ENCODE assay signal across 15 cellular contexts in the genomic region with DNA sequence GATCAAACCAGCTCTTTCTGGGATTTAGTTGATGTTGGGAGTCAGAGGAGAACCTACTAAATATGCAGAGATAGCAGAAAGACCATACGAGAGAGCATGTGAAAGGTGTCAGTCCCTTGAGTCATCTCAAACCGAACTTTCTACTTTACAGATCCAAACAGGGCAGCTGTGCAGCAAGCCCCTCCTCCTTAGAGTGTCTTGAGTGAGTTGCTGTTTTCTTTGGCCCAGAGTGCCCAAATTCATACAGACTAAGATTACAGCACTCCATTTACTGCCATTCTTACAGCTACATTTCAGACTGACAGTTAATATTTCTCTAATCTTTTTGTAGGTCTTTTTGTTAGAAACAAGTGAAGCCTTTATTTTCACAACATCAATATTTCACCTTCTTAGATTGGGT. TPM values are rescaled to one million over a fixed set of nuclear protein-coding genes. Genes with fewer than 3 reads are reported as not detected.
DNase-seq lines count a peak whose midpoint lies in the region; ATAC-seq and TF ChIP-seq lines count a peak whose summit lies in the region.
"Had no signal": no experiment of that assay in that cellular context is flagged by ENCODE, and none has a peak within 500 bp of the region (broad histone marks: within the 10 kb centered on the region; RNA-seq: fewer than 3 reads in every experiment).

No MANE protein-coding gene starts in this region.

- no peaks in the 10 kb centered on the region for H3K9me3 ChIP-seq in SJCRH30 (replicated peaks)
- H3K9me3 ChIP-seq: testis had no signal

- H3K27me3 ChIP-seq in foreskin keratinocyte (no peaks in the 10 kb centered on the region), SJCRH30 (no peaks in the 10 kb centered on the region)
- H3K27me3 ChIP-seq: testis had no signal

- in situ Hi-C loops in GM13977 (cut with MboI; ENCODE audit: low pct_unique_long_range_greater_than_20kb, low sequenced_read_pairs, unreplicated experiment): no loop called here

- DNase-seq in GM13977 (ENCODE audit: low spot score): peak; percentile 38
- DNase-seq in NCI-H69 (lab: John Stamatoyannopoulos, UW): peak; percentile 61
- DNase-seq in foreskin keratinocyte: peak in 1 of 2 donors; percentile 23
- no peak for DNase-seq in SJCRH30
- DNase-seq in COLO829 (ENCODE audit: low spot score): no peak
- no peak for DNase-seq in left lobe of liver (ENCODE audit: low spot score)
- DNase-seq in activated gamma-delta T cell (lab: John Stamatoyannopoulos, UW): no peak
- DNase-seq: activated CD4-positive, alpha-beta T cell treated with anti-CD3 and anti-CD28 coated beads for 4 hours; C1 segment of cervical spinal cord; NCI-H2029 treated with DMSO at 0.1 percent for 48 hours; T-cell; testis had no signal

- no peaks in the 10 kb centered on the region for H3K4me1 ChIP-seq in foreskin keratinocyte
- peaks cover 23% of the 10 kb centered on the region for H3K4me1 ChIP-seq in SJCRH30
- H3K4me1 ChIP-seq: testis had no signal

- H3K27ac ChIP-seq in foreskin keratinocyte (no peak overlapping the region), SJCRH30 (no peak overlapping the region)
- H3K27ac ChIP-seq: testis had no signal

- TF ChIP-seq CTCF in GM13977 (IDR thresholded peaks at IDR 0.05; ENCODE audit: extremely low read depth, insufficient read depth, missing control alignments) (no peak), foreskin keratinocyte (conservative IDR thresholded peaks at IDR 0.05) (no peak)

- ATAC-seq in GM21717 (IDR thresholded peaks at IDR 0.05; ENCODE audit: unreplicated experiment) (peak; percentile 59), foreskin keratinocyte (peak; percentile 67), left lobe of liver (no peak)
- ATAC-seq: activated T-helper 17 cell treated with anti-CD3 and anti-CD28 coated beads, Interleukin-2, amount 50 U/mL, for 72 hours; T-cell had no signal

- H3K4me3 ChIP-seq in SJCRH30: no peak overlapping the region
- H3K4me3 ChIP-seq: testis had no signal

- no peaks in the 10 kb centered on the region for H3K36me3 ChIP-seq in SJCRH30

RNA-seq across cellular contexts. Expression of a gene that starts 53.4 kb away (rescaled TPM):
- total RNA-seq in foreskin keratinocyte (8.4 and 20.0 TPM in 2 replicates), left lobe of liver (1.1 TPM)
- 3.3 and 8.4 TPM in 2 replicates for polyA plus RNA-seq in foreskin keratinocyte
- total RNA-seq in SJCRH30 (2014; rRNA removed; shearing (Covaris generic)): 28.5 and 30.8 TPM in 2 replicates
- total RNA-seq: activated T-helper 17 cell treated with anti-CD3 and anti-CD28 coated beads, Interleukin-2, amount 50 U/mL, for 72 hours; G401 had no signal

Comparison
In these comparisons a context has a peak if more than half of its experiments do, and no peak if none do; other contexts are left out.
1. DNase-seq: peak in GM13977 (single experiment) and NCI-H69 (single experiment); none in SJCRH30 (0 of 2), COLO829 (single experiment), left lobe of liver (single experiment) and activated gamma-delta T cell (single experiment).